In the genomic region with DNA sequence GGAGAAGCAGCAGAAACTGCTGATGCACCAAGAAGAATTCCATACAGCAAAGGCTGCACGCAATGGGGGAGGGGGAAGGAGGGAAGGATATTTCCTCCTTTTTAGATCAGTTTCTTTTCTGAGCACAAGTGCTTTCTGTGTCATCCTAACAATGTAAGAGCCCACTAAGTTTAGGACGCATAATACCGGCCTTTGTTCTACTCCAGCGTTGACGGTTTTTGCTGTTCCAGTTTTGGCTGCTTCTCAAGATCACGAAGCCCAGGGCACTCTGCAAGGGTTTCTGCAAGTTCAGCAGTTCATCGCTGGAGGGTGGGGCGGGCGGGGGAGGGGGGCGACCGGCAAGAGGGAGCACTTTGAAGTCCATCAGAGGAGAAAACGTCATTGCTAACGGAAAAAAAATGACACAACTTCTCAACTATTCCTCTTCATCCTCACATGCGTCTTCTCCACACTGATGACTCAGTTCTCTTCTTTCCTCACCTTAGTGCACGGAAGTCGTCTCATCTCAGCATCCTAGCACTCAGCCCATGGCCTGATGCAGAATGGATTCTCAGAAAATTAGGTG, we compare ENCODE assay signal across 9 cellular contexts. TPM values are rescaled to one million over a fixed set of nuclear protein-coding genes. Genes with fewer than 3 reads are reported as not detected.
A peak's percentile ranks its signal among the peaks of the same experiment; 100 is the strongest.
DNase-seq lines count a peak whose midpoint lies in the region; ATAC-seq, FAIRE-seq and TF ChIP-seq lines count a peak whose summit lies in the region.
"Had no signal": no experiment of that assay in that cellular context is flagged by ENCODE, and none has a peak within 500 bp of the region (broad histone marks: within the 10 kb centered on the region; RNA-seq: fewer than 3 reads in every experiment).

No MANE protein-coding gene starts in this region.

- H3K4me1 ChIP-seq in mammary epithelial cell (ENCODE audit: insufficient read depth, low read length) (peaks cover 6% of the 10 kb centered on the region), small intestine (ENCODE audit: control insufficient read depth in 2 of 2, insufficient read depth in 1 of 2, low read depth in 1 of 2, low read length in 1 of 2) (no peaks in the 10 kb centered on the region)
- H3K4me1 ChIP-seq: psoas muscle had no signal

- H3K4me3 ChIP-seq in BJ (ENCODE audit: low read depth, low read length) (no peak overlapping the region), mammary epithelial cell (replicated peaks in 1 of 3; ENCODE audit: insufficient read depth in 1 of 3, low read depth in 2 of 3, low read length in 3 of 3) (no peak overlapping the region), small intestine (ENCODE audit: low read depth in 1 of 2, low read length in 2 of 2) (no peak overlapping the region)
- H3K4me3 ChIP-seq: psoas muscle had no signal

- BruUV-seq in mammary epithelial cell (replicated peaks; lab: Mats Ljungman, UMichigan), result no TSS peak

- no peak for ATAC-seq in HG03439 (IDR thresholded peaks at IDR 0.05; ENCODE audit: unreplicated experiment)
- ATAC-seq in GM18520 (IDR thresholded peaks at IDR 0.05; ENCODE audit: unreplicated experiment), result no peak

- dilution Hi-C loops in mammary epithelial cell (cut with HindIII; ENCODE audit: low sequenced_read_pairs), result no loop called here

- CTCF ChIA-PET in BJ (lab: Yijun Ruan, JAX) (no interaction called here), mammary epithelial cell (lab: Charles Lee; ENCODE audit: low non-redundant PET) (no interaction called here)

- H3K36me3 ChIP-seq in BJ (ENCODE audit: control insufficient read depth, insufficient read depth, low read length) (no peaks in the 10 kb centered on the region), mammary epithelial cell (ENCODE audit: insufficient read depth, low read length) (no peaks in the 10 kb centered on the region), small intestine (ENCODE audit: control insufficient read depth in 2 of 2, insufficient read depth in 2 of 2, low read length in 2 of 2) (no peaks in the 10 kb centered on the region)

- H3K27me3 ChIP-seq in BJ (ENCODE audit: control insufficient read depth, insufficient read depth, low read length) (no peaks in the 10 kb centered on the region), mammary epithelial cell (ENCODE audit: insufficient read depth, low read length) (no peaks in the 10 kb centered on the region), small intestine (ENCODE audit: control insufficient read depth in 2 of 2, insufficient read depth in 2 of 2, low read length in 2 of 2) (no peaks in the 10 kb centered on the region)

- intact Hi-C loops in mammary epithelial cell (cut with micrococcal nuclease), result no loop called here

- no peaks in the 10 kb centered on the region for H4K20me1 ChIP-seq in mammary epithelial cell (ENCODE audit: insufficient read depth, low read length)

- TF ChIP-seq CTCF in BJ (IDR thresholded peaks at IDR 0.05; ENCODE audit: insufficient read depth, low read depth, low read length) (no peak), mammary epithelial cell (conservative IDR thresholded peaks at IDR 0.05 in 1 of 2, IDR thresholded peaks at IDR 0.05 in 1 of 2; ENCODE audit: extremely low read depth in 1 of 2, insufficient read depth in 1 of 2, low read depth in 1 of 2, low read length in 2 of 2) (no peak)

- 4% methylated on average over 12 of the region's 16 CpGs for WGBS in mammary epithelial cell (ENCODE audit: low coverage, missing lambda C conversion rate)
- WGBS in small intestine, 3 donors, result 5 to 19% (median 10%) methylated on average over 15 to 16 of the region's 16 CpGs

- H3K79me2 ChIP-seq in mammary epithelial cell (ENCODE audit: insufficient read depth, low read length), result no peaks in the 10 kb centered on the region

- peak overlapping the region; percentile 53 for H2AFZ ChIP-seq in mammary epithelial cell (ENCODE audit: low read depth, low read length)

- peak overlapping the region; percentile 35 for H3K4me2 ChIP-seq in mammary epithelial cell (ENCODE audit: insufficient read depth, low read depth, low read length)

- H3K9me3 ChIP-seq in mammary epithelial cell (replicated peaks; ENCODE audit: insufficient read depth, low read length) (no peaks in the 10 kb centered on the region), small intestine (ENCODE audit: control insufficient read depth, low read depth) (no peaks in the 10 kb centered on the region)
- H3K9me3 ChIP-seq: psoas muscle had no signal

- in situ Hi-C loops in mammary epithelial cell (cut with MboI; ENCODE audit: low sequenced_read_pairs in 2 of 2), result loop anchor here in 1 of 2 donors (25.0 kb wide), 1 partner anchor 135 kb away; a partner anchor contains a TSS

- no peak overlapping the region for H3K27ac ChIP-seq in mammary epithelial cell (ENCODE audit: insufficient read depth, low read depth, low read length)
- no peak overlapping the region for H3K27ac ChIP-seq in small intestine (ENCODE audit: low read depth in 1 of 2, low read length in 1 of 2)
- H3K27ac ChIP-seq: psoas muscle had no signal

- H3K9ac ChIP-seq in mammary epithelial cell (ENCODE audit: insufficient read depth, low read length), result no peak overlapping the region

- DNase-seq in BJ (ENCODE audit: low read depth) (peak; percentile 19), LoVo (ENCODE audit: low spot score) (peak; percentile 32), mammary epithelial cell (peak; percentile 82), myocyte (ENCODE audit: low read depth) (peak; percentile 23), small intestine (no peak), NCI-H1930 (lab: John Stamatoyannopoulos, UW) (no peak)
- DNase-seq: psoas muscle had no signal

- POLR2A ChIA-PET in BJ (lab: Charles Lee), result no interaction called here

- no peak for FAIRE-seq in small intestine (lab: Jason Lieb, UNC)

RNA-seq across cellular contexts. Expression of a gene that starts 8.7 kb away (rescaled TPM):
- polyA plus RNA-seq in BJ (2011; rRNA removed) (not detected in 2 replicates), mammary epithelial cell (not detected), small intestine (under 1 TPM in 1 of 3 donors, not detected in 2; 0.27 TPM)
- polyA minus RNA-seq in BJ (2011; rRNA and poly(A)+ RNA removed), result not detected in 2 replicates
- total RNA-seq in mammary epithelial cell (under 1 TPM in 1 of 2 donors, not detected in 1; 0.17 TPM), myocyte (2.1 and 2.7 TPM in 2 replicates)
- polyA minus RNA-seq in mammary epithelial cell, result not detected
- 2.1 TPM for polyA plus RNA-seq in myocyte (2012)
- total RNA-seq: psoas muscle had no signal

Comparison
In these comparisons a context has a peak if more than half of its experiments do, and no peak if none do; other contexts are left out.
1. DNase-seq: peak in BJ (single experiment), LoVo (single experiment), mammary epithelial cell (single experiment) and myocyte (single experiment); none in small intestine (single experiment) and NCI-H1930 (0 of 2).